1 cellular context compared by ENCODE assay signal in genomic region chr13:114116734-114117133, GRCh38.
TF ChIP-seq lines count a peak whose summit lies in the region.

No MANE protein-coding gene starts in this region.

TF ChIP-seq in H1, 55 proteins besides CTCF, POLR2A, EP300 and RAD21:
- TF ChIP-seq MAX (IDR thresholded peaks at IDR 0.05) (no peak), MAFK (IDR thresholded peaks at IDR 0.05; ENCODE audit: low read depth, low read length) (no peak), CHD1 (IDR thresholded peaks at IDR 0.05; ENCODE audit: low read depth, low read length) (no peak), SP1 (IDR thresholded peaks at IDR 0.05; ENCODE audit: low read depth, low read length) (no peak), CBX8 (IDR thresholded peaks at IDR 0.05; ENCODE audit: borderline replicate concordance, low read depth, low read length) (no peak)
